In genomic region chr2:202910687-202911086, GRCh38 we compare ENCODE assay signal across 8 cellular contexts. TPM values are rescaled to one million over a fixed set of nuclear protein-coding genes. Genes with fewer than 3 reads are reported as not detected.
A peak's percentile ranks its signal among the peaks of the same experiment; 100 is the strongest.
DNase-seq lines count a peak whose midpoint lies in the region; ATAC-seq and TF ChIP-seq lines count a peak whose summit lies in the region.

No MANE protein-coding gene starts in this region.

- H3K9me3 ChIP-seq in T-helper 17 cell (ENCODE audit: control insufficient read depth, low read length, poor library complexity, severe bottlenecking) = no peaks in the 10 kb centered on the region

- peak overlapping the region; percentile 72 for H3K27ac ChIP-seq in foreskin keratinocyte
- peak overlapping the region in 8 of 21 experiments; percentile 73 to 95 (median 88) for H3K27ac ChIP-seq in skin epidermis

- TF ChIP-seq CTCF in HFF-Myc (IDR thresholded peaks at IDR 0.05; ENCODE audit: low read depth, low read length, missing control alignments) (no peak), foreskin keratinocyte (conservative IDR thresholded peaks at IDR 0.05) (no peak)

- no peaks in the 10 kb centered on the region for H3K27me3 ChIP-seq in foreskin keratinocyte

- H3K36me3 Mint-ChIP-seq in T-helper 17 cell (ENCODE audit: low read depth) = peaks cover 2% of the 10 kb centered on the region

- H3K27ac Mint-ChIP-seq in T-helper 17 cell = no peak overlapping the region

- H3K27me3 Mint-ChIP-seq in T-helper 17 cell = no peaks in the 10 kb centered on the region

- peaks cover 17% of the 10 kb centered on the region for H3K4me1 Mint-ChIP-seq in T-helper 17 cell

- DNase-seq in HFF-Myc (ENCODE audit: extremely low read depth, low read depth) = no peak
- no peak for DNase-seq in T-helper 17 cell
- no peak for DNase-seq in foreskin keratinocyte
- DNase-seq in NCI-H2196 treated with DMSO at 0.1 percent for 48 hours (lab: John Stamatoyannopoulos, UW; ENCODE audit: unreplicated experiment) = no peak
- no peak for DNase-seq in DMS53 treated with DMSO at 0.1 percent for 48 hours (lab: John Stamatoyannopoulos, UW; ENCODE audit: unreplicated experiment)
- DNase-seq in NCI-H446 (lab: John Stamatoyannopoulos, UW) = no peak

- peak overlapping the region; percentile 75 for H3K4me3 ChIP-seq in HFF-Myc (replicated peaks; ENCODE audit: low read depth, low read length)
- peak overlapping the region; percentile 47 to 82 (median 68) for H3K4me3 ChIP-seq in skin epidermis

- H3K4me1 ChIP-seq in foreskin keratinocyte = peaks cover 11% of the 10 kb centered on the region

- ATAC-seq in T-helper 17 cell (no peak), foreskin keratinocyte (no peak), HG03097 (IDR thresholded peaks at IDR 0.05; ENCODE audit: low FRiP score, unreplicated experiment) (no peak)

- peak overlapping the region; percentile 97 for H3K4me3 Mint-ChIP-seq in T-helper 17 cell

RNA-seq across cellular contexts. Expression of gene WDR12, which starts 0.8 kb away (rescaled TPM):
- total RNA-seq in T-helper 17 cell (10 to 100 TPM; 13.4 to 18.0 TPM), foreskin keratinocyte (66.3 and 70.6 TPM in 2 replicates)
- 68.4 and 81.2 TPM in 2 replicates for polyA plus RNA-seq in foreskin keratinocyte

RNA-seq across cellular contexts. Expression of gene CARF, which starts 1.4 kb away (rescaled TPM):
- total RNA-seq in T-helper 17 cell (10 to 100 TPM; 10.5 to 11.5 TPM), foreskin keratinocyte (2.1 and 2.4 TPM in 2 replicates)
- 0.49 and 0.59 TPM in 2 replicates for polyA plus RNA-seq in foreskin keratinocyte

RNA-seq across cellular contexts. Expression of gene ICA1L, which starts 39.1 kb away (rescaled TPM):
- 1 to 10 TPM; 2.4 to 3.3 TPM for total RNA-seq in T-helper 17 cell
- total RNA-seq in foreskin keratinocyte = 1.3 and 1.8 TPM in 2 replicates
- 0.31 and 0.62 TPM in 2 replicates for polyA plus RNA-seq in foreskin keratinocyte
